1 cellular context compared by ENCODE assay signal in the genomic region with DNA sequence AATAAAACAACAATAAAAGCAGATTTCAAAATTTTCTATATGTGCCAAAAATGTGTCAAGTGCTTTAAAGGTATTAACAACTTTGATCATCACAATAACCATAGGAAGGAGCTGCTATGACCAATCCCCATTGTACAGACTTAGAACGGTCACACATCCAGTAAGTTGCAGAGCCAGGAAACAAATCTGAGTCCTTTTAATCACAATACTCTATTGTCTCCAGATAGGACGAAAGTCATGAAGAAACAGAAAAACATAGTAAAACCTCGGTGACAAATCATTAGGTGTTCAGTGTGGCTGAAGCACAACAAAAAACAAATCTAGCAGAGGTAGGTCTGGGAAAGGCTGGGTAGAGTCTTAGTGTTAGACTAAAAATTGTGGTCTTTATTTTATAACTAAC.
TF ChIP-seq lines count a peak whose summit lies in the region.

No MANE protein-coding gene starts in this region.

TF ChIP-seq in GM12878, 131 proteins besides CTCF, POLR2A, EP300 and RAD21 (continued from another document):
- TF ChIP-seq BRCA1 (IDR thresholded peaks at IDR 0.05; ENCODE audit: low read depth, low read length) (no peak), IKZF1 (conservative IDR thresholded peaks at IDR 0.05) (no peak), POLR2AphosphoS5 (IDR thresholded peaks at IDR 0.05; ENCODE audit: low read length) (no peak), ASH2L (IDR thresholded peaks at IDR 0.05; ENCODE audit: borderline replicate concordance, low read depth) (no peak), MTA2 (IDR thresholded peaks at IDR 0.05; ENCODE audit: low read depth) (no peak)
- TF ChIP-seq, protein P1, sequence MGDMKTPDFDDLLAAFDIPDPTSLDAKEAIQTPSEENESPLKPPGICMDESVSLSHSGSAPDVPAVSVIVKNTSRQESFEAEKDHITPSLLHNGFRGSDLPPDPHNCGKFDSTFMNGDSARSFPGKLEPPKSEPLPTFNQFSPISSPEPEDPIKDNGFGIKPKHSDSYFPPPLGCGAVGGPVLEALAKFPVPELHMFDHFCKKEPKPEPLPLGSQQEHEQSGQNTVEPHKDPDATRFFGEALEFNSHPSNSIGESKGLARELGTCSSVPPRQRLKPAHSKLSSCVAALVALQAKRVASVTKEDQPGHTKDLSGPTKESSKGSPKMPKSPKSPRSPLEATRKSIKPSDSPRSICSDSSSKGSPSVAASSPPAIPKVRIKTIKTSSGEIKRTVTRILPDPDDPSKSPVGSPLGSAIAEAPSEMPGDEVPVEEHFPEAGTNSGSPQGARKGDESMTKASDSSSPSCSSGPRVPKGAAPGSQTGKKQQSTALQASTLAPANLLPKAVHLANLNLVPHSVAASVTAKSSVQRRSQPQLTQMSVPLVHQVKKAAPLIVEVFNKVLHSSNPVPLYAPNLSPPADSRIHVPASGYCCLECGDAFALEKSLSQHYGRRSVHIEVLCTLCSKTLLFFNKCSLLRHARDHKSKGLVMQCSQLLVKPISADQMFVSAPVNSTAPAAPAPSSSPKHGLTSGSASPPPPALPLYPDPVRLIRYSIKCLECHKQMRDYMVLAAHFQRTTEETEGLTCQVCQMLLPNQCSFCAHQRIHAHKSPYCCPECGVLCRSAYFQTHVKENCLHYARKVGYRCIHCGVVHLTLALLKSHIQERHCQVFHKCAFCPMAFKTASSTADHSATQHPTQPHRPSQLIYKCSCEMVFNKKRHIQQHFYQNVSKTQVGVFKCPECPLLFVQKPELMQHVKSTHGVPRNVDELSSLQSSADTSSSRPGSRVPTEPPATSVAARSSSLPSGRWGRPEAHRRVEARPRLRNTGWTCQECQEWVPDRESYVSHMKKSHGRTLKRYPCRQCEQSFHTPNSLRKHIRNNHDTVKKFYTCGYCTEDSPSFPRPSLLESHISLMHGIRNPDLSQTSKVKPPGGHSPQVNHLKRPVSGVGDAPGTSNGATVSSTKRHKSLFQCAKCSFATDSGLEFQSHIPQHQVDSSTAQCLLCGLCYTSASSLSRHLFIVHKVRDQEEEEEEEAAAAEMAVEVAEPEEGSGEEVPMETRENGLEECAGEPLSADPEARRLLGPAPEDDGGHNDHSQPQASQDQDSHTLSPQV (IDR thresholded peaks at IDR 0.05), result no peak
